In the genomic region with DNA sequence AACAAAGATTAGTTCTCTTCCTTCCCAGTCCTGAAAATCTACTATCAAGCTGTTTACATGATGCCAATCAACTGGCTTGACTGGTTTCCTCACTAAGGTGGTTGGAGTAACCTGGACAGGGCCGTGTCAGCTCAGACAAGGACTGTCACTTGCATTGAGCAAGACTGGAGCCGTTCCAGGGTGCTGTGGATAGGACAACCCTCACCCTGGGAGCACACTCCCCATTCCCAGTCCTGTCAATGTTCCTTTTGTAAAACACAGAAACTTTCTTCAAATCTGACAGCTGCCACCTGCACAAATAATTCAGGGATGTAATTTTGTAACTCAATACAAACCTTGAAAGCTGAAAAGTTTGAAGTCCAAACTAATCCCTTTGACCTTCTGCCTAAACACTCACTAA, we compare ENCODE assay signal across 16 cellular contexts. TPM values are rescaled to one million over a fixed set of nuclear protein-coding genes. Genes with fewer than 3 reads are reported as not detected.
DNase-seq lines count a peak whose midpoint lies in the region; ATAC-seq and TF ChIP-seq lines count a peak whose summit lies in the region.
"Had no signal": no experiment of that assay in that cellular context is flagged by ENCODE, and none has a peak within 500 bp of the region (broad histone marks: within the 10 kb centered on the region; RNA-seq: fewer than 3 reads in every experiment).

No MANE protein-coding gene starts in this region.

- H3K4ac ChIP-seq in trophoblast cell (ENCODE audit: low read depth, low read length) = peak overlapping the region; percentile 90

- no peak overlapping the region for H4K12ac ChIP-seq in trophoblast cell (ENCODE audit: low read depth, low read length)

- H2AFZ ChIP-seq in PC-3 (ENCODE audit: low read length) (no peak overlapping the region), trophoblast cell (ENCODE audit: insufficient read depth, low read length, poor library complexity) (no peak overlapping the region)

- no peaks in the 10 kb centered on the region for H3F3A ChIP-seq in PC-3 (ENCODE audit: low read length, unreplicated experiment)

- no peak overlapping the region for H4K8ac ChIP-seq in trophoblast cell (ENCODE audit: low read depth, low read length)

- H3K27ac ChIP-seq in PC-3 (ENCODE audit: low read length) = no peak overlapping the region
- peak overlapping the region; percentile 66 to 80 for H3K27ac ChIP-seq in right atrium auricular region
- no peak overlapping the region for H3K27ac ChIP-seq in trophoblast cell (ENCODE audit: low read depth, low read length)
- H3K27ac ChIP-seq: ovary, tibial nerve had no signal

- H3K4me1 Mint-ChIP-seq in activated CD4-positive, alpha-beta T cell treated with anti-CD3 and anti-CD28 coated beads for 36 hours = no peaks in the 10 kb centered on the region
- H3K4me1 Mint-ChIP-seq: T-helper 17 cell had no signal

- H3K36me3 ChIP-seq in PC-3 (ENCODE audit: low read depth, low read length) = peaks cover 3% of the 10 kb centered on the region; the same call in 1 of the 2 replicates
- H3K36me3 ChIP-seq in right atrium auricular region = no peaks in the 10 kb centered on the region
- H3K36me3 ChIP-seq in trophoblast cell (ENCODE audit: control insufficient read depth in 1 of 2, insufficient read depth in 2 of 2, low read length in 2 of 2) = peaks cover 10 to 24% of the 10 kb centered on the region in 2 experiments
- H3K36me3 ChIP-seq: ovary, tibial nerve had no signal

- peak; percentile 45; the same call in 1 of the 2 replicates for ATAC-seq in PC-3
- ATAC-seq in activated CD4-positive, alpha-beta T cell treated with anti-CD3 and anti-CD28 coated beads for 36 hours = no peak
- ATAC-seq: T-helper 17 cell had no signal

- POLR2A ChIA-PET in PC-3 (lab: Charles Lee; ENCODE audit: unreplicated experiment) = no interaction called here
- POLR2A ChIA-PET in activated CD4-positive, alpha-beta T cell treated with anti-CD3 and anti-CD28 coated beads for 36 hours (lab: Charles Lee) = no interaction called here

- H2AK5ac ChIP-seq in trophoblast cell (ENCODE audit: low read length) = no peak overlapping the region

- peak; percentile 89 for DNase-seq in DMS53 treated with DMSO at 0.1 percent for 48 hours (lab: John Stamatoyannopoulos, UW; ENCODE audit: unreplicated experiment)
- peak; percentile 74 for DNase-seq in PC-3
- DNase-seq in right atrium auricular region (ENCODE audit: low spot score) = no peak
- peak; percentile 44 to 76 for DNase-seq in trophoblast cell
- DNase-seq in C1 segment of cervical spinal cord (lab: John Stamatoyannopoulos, UW) = no peak
- no peak for DNase-seq in AML-193 (lab: John Stamatoyannopoulos, UW)
- no peak for DNase-seq in DMS153 treated with DMSO at 0.1 percent for 48 hours (lab: John Stamatoyannopoulos, UW; ENCODE audit: unreplicated experiment)
- no peak for DNase-seq in activated CD4-positive, alpha-beta T cell treated with anti-CD3 and anti-CD28 coated beads for 36 hours
- DNase-seq: activated CD4-positive, alpha-beta T cell treated with anti-CD3 and anti-CD28 coated beads for 4 hours; activated T-cell treated with anti-CD3 and anti-CD28 coated beads, Interleukin-2, amount 50 U/mL, for 24 hours; dermis blood vessel endothelial cell; DND-41; NCI-H1105 treated with DMSO at 0.1 percent for 48 hours; ovary; T-helper 17 cell had no signal

- CTCF ChIA-PET in PC-3 (lab: Charles Lee) = interaction anchor here (0.6 kb wide), 1 partner anchor 34 kb away, joined by 4 read pairs; no protein-coding TSS in a partner anchor
- CTCF ChIA-PET in activated CD4-positive, alpha-beta T cell treated with anti-CD3 and anti-CD28 coated beads for 36 hours (lab: Charles Lee) = interaction anchor here (0.7 kb wide), 1 partner anchor 22 kb away, joined by 3 read pairs; no protein-coding TSS in a partner anchor

- H3K4me1 ChIP-seq in PC-3 (ENCODE audit: insufficient read depth, low read length) = peaks cover 39% of the 10 kb centered on the region
- peaks cover 0 to 83% of the 10 kb centered on the region in 2 donors for H3K4me1 ChIP-seq in right atrium auricular region
- H3K4me1 ChIP-seq in trophoblast cell (ENCODE audit: control insufficient read depth in 1 of 2, insufficient read depth in 2 of 2, low read length in 2 of 2) = peaks cover 9 to 35% of the 10 kb centered on the region in 2 experiments

- H3K79me1 ChIP-seq in trophoblast cell (ENCODE audit: low read length) = no peaks in the 10 kb centered on the region

- no peak overlapping the region for H3K4me3 Mint-ChIP-seq in activated CD4-positive, alpha-beta T cell treated with anti-CD3 and anti-CD28 coated beads for 36 hours
- H3K4me3 Mint-ChIP-seq: activated T-cell treated with anti-CD3 and anti-CD28 coated beads, Interleukin-2, amount 50 U/mL, for 24 hours; T-helper 17 cell had no signal

- H3K27me3 Mint-ChIP-seq in activated CD4-positive, alpha-beta T cell treated with anti-CD3 and anti-CD28 coated beads for 36 hours = no peaks in the 10 kb centered on the region
- H3K27me3 Mint-ChIP-seq: activated T-cell treated with anti-CD3 and anti-CD28 coated beads, Interleukin-2, amount 50 U/mL, for 24 hours had no signal

- H3K9me3 ChIP-seq in PC-3 (ENCODE audit: low read length) (no peaks in the 10 kb centered on the region), right atrium auricular region (no peaks in the 10 kb centered on the region), trophoblast cell (ENCODE audit: insufficient read depth, low read depth, low read length) (no peaks in the 10 kb centered on the region)
- H3K9me3 ChIP-seq: ovary, tibial nerve had no signal

- no peak overlapping the region for H3K27ac Mint-ChIP-seq in activated CD4-positive, alpha-beta T cell treated with anti-CD3 and anti-CD28 coated beads for 36 hours
- H3K27ac Mint-ChIP-seq: activated T-cell treated with anti-CD3 and anti-CD28 coated beads, Interleukin-2, amount 50 U/mL, for 24 hours; T-helper 17 cell had no signal

- no peak overlapping the region for H3K4me3 ChIP-seq in PC-3 (ENCODE audit: low read length)
- H3K4me3 ChIP-seq in right atrium auricular region = no peak overlapping the region
- H3K4me3 ChIP-seq in trophoblast cell (ENCODE audit: low read depth, low read length) = no peak overlapping the region
- H3K4me3 ChIP-seq: ovary, tibial nerve had no signal

- H2BK120ac ChIP-seq in trophoblast cell (ENCODE audit: insufficient read depth, low read length, poor library complexity) = no peak overlapping the region

- no peaks in the 10 kb centered on the region for H3K36me3 Mint-ChIP-seq in activated CD4-positive, alpha-beta T cell treated with anti-CD3 and anti-CD28 coated beads for 36 hours (ENCODE audit: low read depth)

- H3K27me3 ChIP-seq in PC-3 (ENCODE audit: low read length) (no peaks in the 10 kb centered on the region), right atrium auricular region (no peaks in the 10 kb centered on the region), trophoblast cell (ENCODE audit: insufficient read depth, low read length) (no peaks in the 10 kb centered on the region)
- H3K27me3 ChIP-seq: ovary, tibial nerve had no signal

- intact Hi-C loops in PC-3 (cut with micrococcal nuclease) = no loop called here
- intact Hi-C loops in activated CD4-positive, alpha-beta T cell treated with anti-CD3 and anti-CD28 coated beads for 36 hours (cut with DNase I, micrococcal nuclease) = no loop called here

- TF ChIP-seq CTCF in PC-3 (conservative IDR thresholded peaks at IDR 0.05; ENCODE audit: low read depth, low read length) (no peak), right atrium auricular region (IDR thresholded peaks at IDR 0.05) (no peak)

- H3K4me2 ChIP-seq in PC-3 (ENCODE audit: low read length) = peak overlapping the region; percentile 26
- H3K4me2 ChIP-seq in trophoblast cell (ENCODE audit: low read length) = no peak overlapping the region

- no peaks in the 10 kb centered on the region for H3K9me3 Mint-ChIP-seq in activated CD4-positive, alpha-beta T cell treated with anti-CD3 and anti-CD28 coated beads for 36 hours (ENCODE audit: low read depth)
- H3K9me3 Mint-ChIP-seq: activated T-cell treated with anti-CD3 and anti-CD28 coated beads, Interleukin-2, amount 50 U/mL, for 24 hours had no signal

- H3K9me2 ChIP-seq in PC-3 (replicated peaks; ENCODE audit: low read length) = no peaks in the 10 kb centered on the region

- no peak overlapping the region for H2BK12ac ChIP-seq in trophoblast cell (ENCODE audit: low read length)

- H4K20me1 ChIP-seq in PC-3 (ENCODE audit: low read length) = 0 out of 2 replicates have a peak, but pooled peaks cover 10% of the 10 kb centered on the region

- H3K23ac ChIP-seq in trophoblast cell (ENCODE audit: low read length) = no peak overlapping the region

- no peak overlapping the region for H3K18ac ChIP-seq in trophoblast cell (ENCODE audit: low read length)

- no peak overlapping the region for H3K9ac ChIP-seq in PC-3 (ENCODE audit: low read length)
- H3K9ac ChIP-seq in trophoblast cell (ENCODE audit: low read length) = no peak overlapping the region

- H4K91ac ChIP-seq in trophoblast cell (ENCODE audit: low read depth, low read length) = no peak overlapping the region

- H3K14ac ChIP-seq in trophoblast cell (ENCODE audit: low read length) = no peak overlapping the region

- no TSS peak for BruUV-seq in PC-3 (replicated peaks; lab: Mats Ljungman, UMichigan)

- H3K79me2 ChIP-seq in PC-3 (ENCODE audit: low read length) = peaks cover 90% of the 10 kb centered on the region
- peaks cover 35% of the 10 kb centered on the region for H3K79me2 ChIP-seq in trophoblast cell (ENCODE audit: control insufficient read depth, insufficient read depth, low read length, poor library complexity)

- no CpG with 5 or more reads among the region's 2 CpGs for WGBS in trophoblast cell (ENCODE audit: extremely low coverage, insufficient coverage, insufficient read length)

- no peak overlapping the region for H2BK5ac ChIP-seq in trophoblast cell (ENCODE audit: low read depth, low read length, poor library complexity)

RNA-seq across cellular contexts. Expression of a gene that starts 31.4 kb away (rescaled TPM):
- total RNA-seq in PC-3 (2014; rRNA removed) = 32.8 and 41.0 TPM in 2 replicates
- 10 to 100 TPM; 83.1 to 94.1 TPM for total RNA-seq in right atrium auricular region
- polyA plus RNA-seq in trophoblast cell (2013) = 289 and 308 TPM in 2 replicates
- total RNA-seq in activated CD4-positive, alpha-beta T cell treated with anti-CD3 and anti-CD28 coated beads for 36 hours = not detected

Comparison
In these comparisons a context has a peak if more than half of its experiments do, and no peak if none do; other contexts are left out.
1. DNase-seq: peak in DMS53 treated with DMSO at 0.1 percent for 48 hours (single experiment), PC-3 (single experiment) and trophoblast cell (2 of 2); none in right atrium auricular region (single experiment), C1 segment of cervical spinal cord (0 of 14), AML-193 (0 of 2), DMS153 treated with DMSO at 0.1 percent for 48 hours (single experiment) and activated CD4-positive, alpha-beta T cell treated with anti-CD3 and anti-CD28 coated beads for 36 hours (single experiment).
2. H3K27ac ChIP-seq: peak in right atrium auricular region (2 of 2); none in PC-3 (single experiment) and trophoblast cell (single experiment).
3. RNA of a gene that starts 31.4 kb away (total RNA-seq): 83.1 to 94.1 TPM in right atrium auricular region and 32.8 to 41.0 TPM in PC-3; not detected in activated CD4-positive, alpha-beta T cell treated with anti-CD3 and anti-CD28 coated beads for 36 hours; every median in the first group is over 10 times any median in the second.